12 cellular contexts compared by ENCODE assay signal in genomic region chr10:113061054-113061430, GRCh38.
A peak's percentile ranks its signal among the peaks of the same experiment; 100 is the strongest.
DNase-seq lines count a peak whose midpoint lies in the region; ATAC-seq and TF ChIP-seq lines count a peak whose summit lies in the region.
"Had no signal": no experiment of that assay in that cellular context is flagged by ENCODE, and none has a peak within 500 bp of the region (broad histone marks: within the 10 kb centered on the region; RNA-seq: fewer than 3 reads in every experiment).

No MANE protein-coding gene starts in this region.

- H2BK5ac ChIP-seq in neuronal stem cell (ENCODE audit: low read length) = no peak overlapping the region

- no peak overlapping the region for H3K4ac ChIP-seq in neuronal stem cell (ENCODE audit: low read length)

- H3K36me3 ChIP-seq in fibroblast of lung (ENCODE audit: control insufficient read depth, insufficient read depth, low read length) = no peaks in the 10 kb centered on the region
- H3K36me3 ChIP-seq in neuronal stem cell (replicated peaks in 1 of 2; ENCODE audit: control insufficient read depth in 2 of 2, insufficient read depth in 2 of 2, low read length in 2 of 2) = peaks cover 0 to 22% of the 10 kb centered on the region in 2 donors
- H3K36me3 ChIP-seq in tibial artery = no peaks in the 10 kb centered on the region
- H3K36me3 ChIP-seq in MM.1S (replicated peaks; ENCODE audit: insufficient read depth, low read length) = no peaks in the 10 kb centered on the region

- no CpG with 5 or more reads among the region's 7 CpGs for WGBS in neuronal stem cell (ENCODE audit: extremely low coverage in 2 of 2, insufficient read length in 2 of 2, insufficient replicate concordance in 1 of 2), 2 donors

- POLR2A ChIA-PET in RWPE1 (lab: Yijun Ruan, JAX; ENCODE audit: low non-redundant PET) = no interaction called here

- no peak overlapping the region for H2BK12ac ChIP-seq in neuronal stem cell (ENCODE audit: low read length)

- H3K9me2 ChIP-seq in MM.1S (replicated peaks; ENCODE audit: insufficient read depth, low read length) = no peaks in the 10 kb centered on the region

- H2BK120ac ChIP-seq in neuronal stem cell (ENCODE audit: low read depth, low read length) = no peak overlapping the region

- H3F3A ChIP-seq in MM.1S (ENCODE audit: insufficient read depth, low read length) = no peaks in the 10 kb centered on the region

- no peak overlapping the region for H2AFZ ChIP-seq in fibroblast of lung (ENCODE audit: low read length)
- no peak overlapping the region for H2AFZ ChIP-seq in neuronal stem cell (ENCODE audit: low read length)
- no peak overlapping the region for H2AFZ ChIP-seq in MM.1S (ENCODE audit: low read length)

- H3K79me1 ChIP-seq in neuronal stem cell (ENCODE audit: low read depth, low read length) = no peaks in the 10 kb centered on the region

- H4K20me1 ChIP-seq in fibroblast of lung (ENCODE audit: control insufficient read depth, extremely low read depth, insufficient read depth, low read length) = no peaks in the 10 kb centered on the region
- H4K20me1 ChIP-seq in MM.1S (ENCODE audit: insufficient read depth, low read length) = no peaks in the 10 kb centered on the region

- H3K18ac ChIP-seq in neuronal stem cell (ENCODE audit: low read length) = peak overlapping the region; percentile 32

- H3K4me2 ChIP-seq in fibroblast of lung (ENCODE audit: extremely low read depth, insufficient read depth, low read length) = peak overlapping the region; percentile 19
- no peak overlapping the region for H3K4me2 ChIP-seq in neuronal stem cell (ENCODE audit: insufficient read depth, low read length, poor library complexity, severe bottlenecking)
- H3K4me2 ChIP-seq in MM.1S (ENCODE audit: low read depth, low read length) = no peak overlapping the region

- no peak overlapping the region for H3K9ac ChIP-seq in fibroblast of lung (ENCODE audit: insufficient read depth, low read length)
- H3K9ac ChIP-seq in neuronal stem cell (ENCODE audit: low read depth, low read length, poor library complexity) = no peak overlapping the region
- no peak overlapping the region for H3K9ac ChIP-seq in MM.1S (ENCODE audit: low read length)

- peak overlapping the region; percentile 32 for H3K27ac ChIP-seq in RWPE1
- no peak overlapping the region for H3K27ac ChIP-seq in fibroblast of lung (ENCODE audit: insufficient read depth, low read length)
- H3K27ac ChIP-seq in neuronal stem cell (replicated peaks; ENCODE audit: low read length) = no peak overlapping the region
- peak overlapping the region; percentile 84 to 86 for H3K27ac ChIP-seq in tibial artery
- H3K27ac ChIP-seq in MM.1S (ENCODE audit: low read length) = no peak overlapping the region

- H2AK5ac ChIP-seq in neuronal stem cell (ENCODE audit: low read depth, low read length) = no peak overlapping the region

- H3K79me2 ChIP-seq in fibroblast of lung (ENCODE audit: control insufficient read depth, insufficient read depth, low read length) (peaks cover 6% of the 10 kb centered on the region), MM.1S (ENCODE audit: low read length) (no peaks in the 10 kb centered on the region)

- H3K23ac ChIP-seq in neuronal stem cell (ENCODE audit: low read depth, low read length, poor library complexity) = no peak overlapping the region

- H3K4me1 ChIP-seq in fibroblast of lung (ENCODE audit: control insufficient read depth, extremely low read depth, insufficient read depth, low read length) (peaks cover 31% of the 10 kb centered on the region), neuronal stem cell (ENCODE audit: control insufficient read depth in 2 of 2, insufficient read depth in 1 of 2, low read depth in 1 of 2, low read length in 2 of 2) (peaks cover 51 to 55% of the 10 kb centered on the region in 2 donors), tibial artery (peaks cover 0 to 100% (median 99%) of the 10 kb centered on the region in 4 donors), MM.1S (ENCODE audit: low read length) (no peaks in the 10 kb centered on the region)

- no peak overlapping the region for H2BK15ac ChIP-seq in neuronal stem cell (ENCODE audit: low read length)

- DNase-seq in RWPE1 (ENCODE audit: low spot score) = no peak
- DNase-seq in fibroblast of lung (ENCODE audit: low read depth in 2 of 2) = no peak
- DNase-seq in neuronal stem cell (ENCODE audit: low spot score) = no peak
- DNase-seq in tibial artery = no peak
- DNase-seq in NCI-H1105 (lab: John Stamatoyannopoulos, UW) = no peak
- DNase-seq in GM19240 (ENCODE audit: insufficient read length, low spot score) = no peak
- DNase-seq in MM.1S = no peak
- DNase-seq: activated CD8-positive, alpha-beta memory T cell treated with anti-CD3 and anti-CD28 coated beads, Interleukin-2, amount 50 U/mL, for 48 hours; CD4-positive, alpha-beta T cell; NCI-H187; NCI-H82 had no signal

- H4K8ac ChIP-seq in neuronal stem cell (ENCODE audit: low read depth, low read length) = no peak overlapping the region

- CTCF ChIA-PET in RWPE1 (lab: Yijun Ruan, JAX) = interaction anchor here (0.6 kb wide), 3 partner anchors 28 to 383 kb away, joined by 3 read pairs; no protein-coding TSS in a partner anchor

- H3K9me3 ChIP-seq in fibroblast of lung (ENCODE audit: control insufficient read depth, insufficient read depth, low read depth, low read length) (no peaks in the 10 kb centered on the region), neuronal stem cell (replicated peaks in 1 of 2; ENCODE audit: control insufficient read depth in 2 of 2, insufficient read depth in 1 of 2, low read depth in 1 of 2, low read length in 2 of 2) (no peaks in the 10 kb centered on the region), tibial artery (no peaks in the 10 kb centered on the region), MM.1S (replicated peaks; ENCODE audit: insufficient read depth, low read length) (no peaks in the 10 kb centered on the region)

- no peak overlapping the region for H3K14ac ChIP-seq in neuronal stem cell (ENCODE audit: low read length)

- no peak for ATAC-seq in GM18861 (IDR thresholded peaks at IDR 0.05; ENCODE audit: unreplicated experiment)

- no peak for TF ChIP-seq CTCF in RWPE1 (conservative IDR thresholded peaks at IDR 0.05; ENCODE audit: low read depth)
- no peak for TF ChIP-seq CTCF in fibroblast of lung (conservative IDR thresholded peaks at IDR 0.05 in 1 of 2, IDR thresholded peaks at IDR 0.05 in 1 of 2; ENCODE audit: low read depth in 1 of 2, low read length in 2 of 2)
- TF ChIP-seq CTCF in tibial artery (IDR thresholded peaks at IDR 0.05) = no peak
- no peak for TF ChIP-seq CTCF in MM.1S (IDR thresholded peaks at IDR 0.05; ENCODE audit: low read length)

- intact Hi-C loops in tibial artery (cut with DNase I; ENCODE audit: low total_unique reads) = no loop called here

- no peak overlapping the region for H3K4me3 ChIP-seq in fibroblast of lung (replicated peaks in 1 of 4; ENCODE audit: control extremely low read depth in 1 of 4, insufficient read depth in 1 of 4, low read depth in 3 of 4, low read length in 4 of 4)
- no peak overlapping the region for H3K4me3 ChIP-seq in neuronal stem cell (ENCODE audit: low read length in 2 of 2)
- peak overlapping the region; percentile 23 to 39 for H3K4me3 ChIP-seq in tibial artery
- no peak overlapping the region for H3K4me3 ChIP-seq in MM.1S (ENCODE audit: low read length)

- H3K27me3 ChIP-seq in fibroblast of lung (ENCODE audit: control insufficient read depth, insufficient read depth, low read length) (no peaks in the 10 kb centered on the region), neuronal stem cell (ENCODE audit: control insufficient read depth in 3 of 3, insufficient read depth in 3 of 3, low read depth in 1 of 3, low read length in 3 of 3) (no peaks in the 10 kb centered on the region), tibial artery (no peaks in the 10 kb centered on the region), MM.1S (replicated peaks; ENCODE audit: insufficient read depth, low read length) (no peaks in the 10 kb centered on the region)

- H4K91ac ChIP-seq in neuronal stem cell (ENCODE audit: low read depth, low read length, poor library complexity) = no peak overlapping the region

Comparison
In these comparisons a context has a peak if more than half of its experiments do, and no peak if none do; other contexts are left out.
1. H3K27ac ChIP-seq: peak in RWPE1 (single experiment) and tibial artery (2 of 2); none in fibroblast of lung (single experiment), neuronal stem cell (single experiment) and MM.1S (single experiment).
2. H3K4me3 ChIP-seq: peak in tibial artery (2 of 2); none in fibroblast of lung (0 of 4), neuronal stem cell (0 of 2) and MM.1S (single experiment).